In genomic region chr10:30411263-30411662, GRCh38 we compare ENCODE assay signal across 11 cellular contexts.
"Had no signal": no experiment of that assay in that cellular context is flagged by ENCODE, and none has a peak within 500 bp of the region (broad histone marks: within the 10 kb centered on the region; RNA-seq: fewer than 3 reads in every experiment).

No MANE protein-coding gene starts in this region.

- H3K27ac ChIP-seq: GM23248 had no signal

- H2AFZ ChIP-seq: GM23248, GM23338 had no signal

- H3K4me3 Mint-ChIP-seq: GM23338, H9, HFFc6 had no signal

- H3K4me1 ChIP-seq: HAP-1 had no signal

- H3K9me3 ChIP-seq: HAP-1 had no signal

- DNase-seq: GM23248, GOT3, H7, H9, HCEC 1CT, HFFc6 had no signal

- H3K4me3 ChIP-seq: GM23248, GM23338, HAP-1 had no signal

- H3K4me2 ChIP-seq: GM23338 had no signal

- ATAC-seq: GM23338, HCT116 had no signal

- FAIRE-seq: H1, H54 had no signal

- H3K9ac ChIP-seq: GM23248 had no signal

- H3K36me3 ChIP-seq: HAP-1 had no signal

- H3K9me3 Mint-ChIP-seq: GM23338, HFFc6 had no signal

- H3K27ac Mint-ChIP-seq: GM23338, H9, HFFc6 had no signal

- H3K4me1 Mint-ChIP-seq: GM23338 had no signal
